8 cellular contexts compared by ENCODE assay signal in the genomic region with DNA sequence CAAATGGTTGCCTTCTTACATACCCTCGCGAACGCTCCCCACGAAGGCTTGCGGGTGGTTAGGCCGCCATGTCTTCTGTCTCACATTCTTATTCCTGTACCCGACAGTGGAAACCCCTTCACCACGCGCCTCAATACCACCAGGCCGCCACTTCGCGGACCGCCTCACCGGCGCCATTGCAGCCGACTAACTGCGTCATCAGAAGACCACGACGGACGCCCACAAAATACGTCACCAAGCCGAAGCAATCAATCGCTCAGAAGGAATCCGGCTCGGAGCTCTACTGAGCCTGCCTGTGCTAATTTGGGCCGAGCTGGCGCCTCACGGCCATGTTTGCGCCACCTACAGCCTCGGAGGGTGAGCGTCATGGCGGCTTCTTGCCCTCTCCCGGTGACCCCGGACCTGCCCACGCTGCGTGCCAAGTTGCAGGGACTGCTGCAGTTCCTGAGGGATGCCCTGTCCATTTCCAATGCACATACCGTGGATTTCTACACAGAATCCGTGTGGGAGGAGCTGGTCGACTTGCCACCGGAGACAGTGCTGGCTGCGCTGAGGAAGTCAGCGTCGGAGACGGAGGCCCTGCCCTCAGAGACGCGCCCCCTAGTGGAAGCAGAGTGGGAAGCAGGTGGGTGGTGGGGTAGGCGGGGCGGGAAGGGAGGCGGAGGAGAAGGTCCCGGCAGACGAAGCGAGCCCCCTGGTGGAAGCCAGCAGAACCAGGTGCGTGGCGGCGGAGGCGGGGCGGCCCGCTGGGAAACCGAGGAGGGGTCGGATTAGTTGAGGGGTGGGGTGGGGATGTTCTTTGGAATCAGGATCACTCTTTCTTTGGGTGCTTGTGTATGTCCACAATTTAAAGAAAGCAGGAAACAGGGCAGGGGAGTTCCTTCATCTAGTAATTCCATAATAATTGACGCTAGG. TPM values are rescaled to one million over a fixed set of nuclear protein-coding genes. Genes with fewer than 3 reads are reported as not detected.
DNase-seq lines count a peak whose midpoint lies in the region; ATAC-seq and TF ChIP-seq lines count a peak whose summit lies in the region.

A gene with protein sequence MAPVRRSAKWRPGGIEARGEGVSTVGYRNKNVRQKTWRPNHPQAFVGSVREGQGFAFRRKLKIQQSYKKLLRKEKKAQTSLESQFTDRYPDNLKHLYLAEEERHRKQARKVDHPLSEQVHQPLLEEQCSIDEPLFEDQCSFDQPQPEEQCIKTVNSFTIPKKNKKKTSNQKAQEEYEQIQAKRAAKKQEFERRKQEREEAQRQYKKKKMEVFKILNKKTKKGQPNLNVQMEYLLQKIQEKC (minus strand): TSS at position 188 of the 915 bp plus-strand sequence. CDS start 11 bp downstream, at position 177.
A gene with protein sequence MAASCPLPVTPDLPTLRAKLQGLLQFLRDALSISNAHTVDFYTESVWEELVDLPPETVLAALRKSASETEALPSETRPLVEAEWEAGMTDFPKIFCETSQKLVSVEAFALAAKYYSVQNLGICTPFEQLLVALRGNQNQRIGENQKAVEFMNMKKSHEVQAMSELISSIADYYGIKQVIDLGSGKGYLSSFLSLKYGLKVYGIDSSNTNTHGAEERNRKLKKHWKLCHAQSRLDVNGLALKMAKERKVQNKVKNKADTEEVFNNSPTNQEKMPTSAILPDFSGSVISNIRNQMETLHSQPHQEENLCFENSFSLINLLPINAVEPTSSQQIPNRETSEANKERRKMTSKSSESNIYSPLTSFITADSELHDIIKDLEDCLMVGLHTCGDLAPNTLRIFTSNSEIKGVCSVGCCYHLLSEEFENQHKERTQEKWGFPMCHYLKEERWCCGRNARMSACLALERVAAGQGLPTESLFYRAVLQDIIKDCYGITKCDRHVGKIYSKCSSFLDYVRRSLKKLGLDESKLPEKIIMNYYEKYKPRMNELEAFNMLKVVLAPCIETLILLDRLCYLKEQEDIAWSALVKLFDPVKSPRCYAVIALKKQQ (plus strand): TSS at position 330 of the 915 bp plus-strand sequence. CDS start 37 bp downstream, at position 367.

- H3K27me3 Mint-ChIP-seq in natural killer cell treated with Interleukin-12 subunit alpha and Interleukin-12 subunit beta and Interleukin-15 and Interleukin-18, amount 100 ng/mL, for 72 hours: no peaks in the 10 kb centered on the region

- H3K36me3 Mint-ChIP-seq in natural killer cell treated with Interleukin-12 subunit alpha and Interleukin-12 subunit beta and Interleukin-15 and Interleukin-18, amount 100 ng/mL, for 72 hours: peaks cover 29% of the 10 kb centered on the region

- H3K27ac Mint-ChIP-seq in natural killer cell treated with Interleukin-12 subunit alpha and Interleukin-12 subunit beta and Interleukin-15 and Interleukin-18, amount 100 ng/mL, for 72 hours: peak within 1 kb of the TSS; percentile 97 to 99

- H3K9me3 Mint-ChIP-seq in natural killer cell treated with Interleukin-12 subunit alpha and Interleukin-12 subunit beta and Interleukin-15 and Interleukin-18, amount 100 ng/mL, for 72 hours: no peaks in the 10 kb centered on the region

- TF ChIP-seq CTCF in LNCAP (IDR thresholded peaks at IDR 0.05): peak; percentile 100
- peak; percentile 76 for TF ChIP-seq CTCF in fibroblast of pulmonary artery (IDR thresholded peaks at IDR 0.05; ENCODE audit: low read length, missing control alignments)

- H3K4me1 Mint-ChIP-seq in natural killer cell treated with Interleukin-12 subunit alpha and Interleukin-12 subunit beta and Interleukin-15 and Interleukin-18, amount 100 ng/mL, for 72 hours (ENCODE audit: low read depth in 2 of 2): peaks cover 26 to 54% of the 10 kb centered on the region in 2 donors

- peak within 1 kb of the TSS; percentile 99 for H3K4me3 Mint-ChIP-seq in natural killer cell treated with Interleukin-12 subunit alpha and Interleukin-12 subunit beta and Interleukin-15 and Interleukin-18, amount 100 ng/mL, for 72 hours

- ATAC-seq in natural killer cell treated with Interleukin-12 subunit alpha and Interleukin-12 subunit beta and Interleukin-15 and Interleukin-18, amount 100 ng/mL, for 72 hours: peak; percentile 97 to 98
- ATAC-seq in stimulated activated naive CD8-positive, alpha-beta T cell treated with anti-CD3 and anti-CD28 coated beads, Interleukin-15, Interleukin-2, amounts not matched to agents 100 U/mL and 50 U/mL, for 24 hours: peak; percentile 97

- peak within 1 kb of the TSS; percentile 69 for H3K4me3 ChIP-seq in fibroblast of pulmonary artery (replicated peaks; ENCODE audit: low read depth, low read length)

- DNase-seq in ELR (ENCODE audit: low read depth): peak; percentile 98
- peak; percentile 88 for DNase-seq in GOT3 (lab: John Stamatoyannopoulos, UW)
- peak; percentile 97 for DNase-seq in RPMI8226
- DNase-seq in activated T-helper 9 cell treated with anti-CD3 and anti-CD28 coated beads, Interleukin-2, amount 50 U/mL, for 16 hours (ENCODE audit: low read depth): peak; percentile 96
- DNase-seq in fibroblast of pulmonary artery (ENCODE audit: low read depth): peak; percentile 99
- DNase-seq in natural killer cell treated with Interleukin-12 subunit alpha and Interleukin-12 subunit beta and Interleukin-15 and Interleukin-18, amount 100 ng/mL, for 72 hours (ENCODE audit: low spot score): peak; percentile 97
- peak; percentile 97 for DNase-seq in stimulated activated naive CD8-positive, alpha-beta T cell treated with anti-CD3 and anti-CD28 coated beads, Interleukin-15, Interleukin-2, amounts not matched to agents 100 U/mL and 50 U/mL, for 24 hours

RNA-seq across cellular contexts. Expression of the first gene that starts in this region (rescaled TPM):
- 10 to 100 TPM; 60.8 to 83.3 TPM for total RNA-seq in natural killer cell treated with Interleukin-12 subunit alpha and Interleukin-12 subunit beta and Interleukin-15 and Interleukin-18, amount 100 ng/mL, for 72 hours

RNA-seq across cellular contexts. Expression of the second gene that starts in this region (rescaled TPM):
- total RNA-seq in natural killer cell treated with Interleukin-12 subunit alpha and Interleukin-12 subunit beta and Interleukin-15 and Interleukin-18, amount 100 ng/mL, for 72 hours: 10 to 100 TPM; 10.1 to 10.5 TPM

Comparison
In these comparisons a context has a peak if more than half of its experiments do, and no peak if none do; other contexts are left out.
1. Peak in every context shown above with its lines: DNase-seq, ATAC-seq and H3K4me3 ChIP-seq.